In the genomic region with DNA sequence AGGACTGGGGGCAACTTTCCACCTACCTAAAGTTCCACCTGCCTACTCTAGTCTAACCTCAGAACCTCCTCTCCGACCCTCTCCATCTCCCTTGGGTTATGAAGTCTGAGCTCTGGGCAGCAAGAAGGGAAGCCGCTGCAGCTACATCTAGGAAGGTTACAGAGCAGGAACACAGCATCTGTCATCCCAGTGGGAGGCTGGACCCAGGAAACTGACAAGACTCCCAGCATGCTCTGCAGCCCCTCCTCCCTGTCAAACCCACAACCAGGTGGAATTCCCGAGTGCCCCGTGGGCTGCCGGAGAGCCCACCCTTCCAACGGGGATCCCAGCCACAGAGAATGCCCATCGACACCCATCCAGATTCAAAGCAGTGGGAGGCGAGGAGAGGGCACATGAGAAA, we compare ENCODE assay signal across 14 cellular contexts. TPM values are rescaled to one million over a fixed set of nuclear protein-coding genes. Genes with fewer than 3 reads are reported as not detected.
DNase-seq lines count a peak whose midpoint lies in the region; ATAC-seq and TF ChIP-seq lines count a peak whose summit lies in the region.
"Had no signal": no experiment of that assay in that cellular context is flagged by ENCODE, and none has a peak within 500 bp of the region (broad histone marks: within the 10 kb centered on the region; RNA-seq: fewer than 3 reads in every experiment).

No MANE protein-coding gene starts in this region.

- H3K36me3 Mint-ChIP-seq in activated B cell treated with CpG ODN at 0.5 μM for 24 hours (ENCODE audit: low read depth) (peaks cover 2% of the 10 kb centered on the region), nephron (ENCODE audit: low read depth) (no peaks in the 10 kb centered on the region)
- no peaks in the 10 kb centered on the region for H3K36me3 Mint-ChIP-seq in activated naive CD4-positive, alpha-beta T cell treated with anti-CD3 and anti-CD28 coated beads for 36 hours (ENCODE audit: low read depth)
- H3K36me3 Mint-ChIP-seq: naive B cell had no signal

- TF ChIP-seq EP300 in esophagus muscularis mucosa (IDR thresholded peaks at IDR 0.05): no peak

- 40% methylated on average over 8 of the region's 8 CpGs for WGBS in esophagus muscularis mucosa

- H3K36me3 ChIP-seq in esophagus muscularis mucosa: no peaks in the 10 kb centered on the region

- TF ChIP-seq POLR2A in esophagus muscularis mucosa (IDR thresholded peaks at IDR 0.05; ENCODE audit: low read depth): no peak

- ATAC-seq in activated B cell treated with CpG ODN at 0.5 μM for 24 hours (ENCODE audit: low read depth) (no peak), GM18907 (IDR thresholded peaks at IDR 0.05; ENCODE audit: unreplicated experiment) (no peak)
- ATAC-seq: stimulated activated naive CD8-positive, alpha-beta T cell treated with anti-CD3 and anti-CD28 coated beads, Interleukin-15, amount 100 ng/mL, for 72 hours had no signal

- POLR2A ChIA-PET in activated B cell treated with CpG ODN at 0.5 μM for 24 hours (lab: Charles Lee): no interaction called here

- H3K4me3 ChIP-seq in esophagus muscularis mucosa: no peak overlapping the region

- H3K27ac Mint-ChIP-seq in activated B cell treated with CpG ODN at 0.5 μM for 24 hours (no peak overlapping the region), nephron (no peak overlapping the region)
- H3K27ac Mint-ChIP-seq in activated naive CD4-positive, alpha-beta T cell treated with anti-CD3 and anti-CD28 coated beads for 36 hours: no peak overlapping the region
- H3K27ac Mint-ChIP-seq: activated CD4-positive, alpha-beta memory T cell treated with anti-CD3 and anti-CD28 coated beads, Interleukin-2, amount 10 ng/mL, durations not matched to agents 7 days and 5 days; naive B cell; stimulated activated naive CD8-positive, alpha-beta T cell treated with anti-CD3 and anti-CD28 coated beads, Interleukin-15, amount 100 ng/mL, for 72 hours had no signal

- H3K27me3 ChIP-seq in esophagus muscularis mucosa: peaks cover 0 to 71% (median 30%) of the 10 kb centered on the region in 4 donors

- TF ChIP-seq CTCF in activated B cell treated with CpG ODN at 0.5 μM for 24 hours (IDR thresholded peaks at IDR 0.05) (no peak), nephron (IDR thresholded peaks at IDR 0.05; ENCODE audit: unreplicated experiment in 3 of 3) (no peak), esophagus muscularis mucosa (IDR thresholded peaks at IDR 0.05) (no peak)

- no peaks in the 10 kb centered on the region for H3K9me3 ChIP-seq in esophagus muscularis mucosa

- intact Hi-C loops in activated B cell treated with CpG ODN at 0.5 μM for 24 hours (cut with micrococcal nuclease): loop anchor here (5.0 kb wide), 1 partner anchor 185 kb away; the partner anchor contains the start of gene FBXW8
- intact Hi-C loops in activated naive CD4-positive, alpha-beta T cell treated with anti-CD3 and anti-CD28 coated beads for 36 hours (cut with micrococcal nuclease): no loop called here
- intact Hi-C loops in esophagus muscularis mucosa (cut with DNase I): no loop called here

- no peak overlapping the region for H3K27ac ChIP-seq in esophagus muscularis mucosa (replicated peaks in 1 of 4)

- H3K27me3 Mint-ChIP-seq in activated B cell treated with CpG ODN at 0.5 μM for 24 hours (peaks cover 14% of the 10 kb centered on the region), nephron (ENCODE audit: low read depth) (peaks cover 83% of the 10 kb centered on the region)
- peaks cover 31% of the 10 kb centered on the region for H3K27me3 Mint-ChIP-seq in activated naive CD4-positive, alpha-beta T cell treated with anti-CD3 and anti-CD28 coated beads for 36 hours (ENCODE audit: low read depth)

- in situ Hi-C loops in G401 (cut with HindIII; ENCODE audit: low sequenced_read_pairs): no loop called here

- H3K4me1 Mint-ChIP-seq in activated B cell treated with CpG ODN at 0.5 μM for 24 hours (peaks cover 20% of the 10 kb centered on the region), nephron (peaks cover 13% of the 10 kb centered on the region)
- H3K4me1 Mint-ChIP-seq in activated naive CD4-positive, alpha-beta T cell treated with anti-CD3 and anti-CD28 coated beads for 36 hours (ENCODE audit: low read depth): peaks cover 10% of the 10 kb centered on the region

- CTCF ChIA-PET in activated B cell treated with CpG ODN at 0.5 μM for 24 hours (lab: Charles Lee): no interaction called here
- CTCF ChIA-PET in activated naive CD4-positive, alpha-beta T cell treated with anti-CD3 and anti-CD28 coated beads for 36 hours (lab: Charles Lee): interaction anchor here (0.8 kb wide), 1 partner anchor 9 kb away, joined by 3 read pairs; no protein-coding TSS in a partner anchor

- H3K4me3 Mint-ChIP-seq in activated B cell treated with CpG ODN at 0.5 μM for 24 hours (peak overlapping the region; percentile 0), nephron (peak overlapping the region; percentile 44 to 60 (median 55))
- no peak overlapping the region for H3K4me3 Mint-ChIP-seq in activated naive CD4-positive, alpha-beta T cell treated with anti-CD3 and anti-CD28 coated beads for 36 hours

- peaks cover 15 to 28% (median 21%) of the 10 kb centered on the region in 4 donors for H3K4me1 ChIP-seq in esophagus muscularis mucosa

- H3K9me3 Mint-ChIP-seq in activated B cell treated with CpG ODN at 0.5 μM for 24 hours (no peaks in the 10 kb centered on the region), nephron (no peaks in the 10 kb centered on the region)
- H3K9me3 Mint-ChIP-seq in activated naive CD4-positive, alpha-beta T cell treated with anti-CD3 and anti-CD28 coated beads for 36 hours: no peaks in the 10 kb centered on the region
- H3K9me3 Mint-ChIP-seq: activated CD4-positive, alpha-beta memory T cell treated with anti-CD3 and anti-CD28 coated beads, Interleukin-2, amount 10 ng/mL, durations not matched to agents 7 days and 5 days; stimulated activated naive CD8-positive, alpha-beta T cell treated with anti-CD3 and anti-CD28 coated beads, Interleukin-15, amount 100 ng/mL, for 72 hours had no signal

- DNase-seq in NCI-H510A treated with DMSO at 0.1 percent for 48 hours (lab: John Stamatoyannopoulos, UW): peak; percentile 73
- DNase-seq in NCI-H510A (lab: John Stamatoyannopoulos, UW): no peak
- peak; percentile 29 for DNase-seq in G401 (ENCODE audit: low spot score)
- no peak for DNase-seq in activated B cell treated with CpG ODN at 0.5 μM for 24 hours
- DNase-seq in activated naive CD4-positive, alpha-beta T cell treated with anti-CD3 and anti-CD28 coated beads for 36 hours: no peak
- no peak for DNase-seq in esophagus muscularis mucosa (ENCODE audit: extremely low spot score)
- DNase-seq: activated CD4-positive, alpha-beta memory T cell treated with anti-CD3 and anti-CD28 coated beads, Interleukin-2, amount 10 ng/mL, durations not matched to agents 7 days and 5 days; HCEC 1CT; KG1; naive B cell; NCI-H526 treated with DMSO at 0.1 percent for 48 hours; stimulated activated naive CD8-positive, alpha-beta T cell treated with anti-CD3 and anti-CD28 coated beads, Interleukin-15, amount 100 ng/mL, for 72 hours had no signal

RNA-seq across cellular contexts. Expression of gene TESC, which starts 2.1 kb away (rescaled TPM):
- total RNA-seq in G401 (2014; rRNA removed; shearing (Covaris generic)): 10.3 and 14.2 TPM in 2 replicates
- total RNA-seq in activated B cell treated with CpG ODN at 0.5 μM for 24 hours (32.9 and 34.4 TPM in 2 replicates), esophagus muscularis mucosa (1 to 10 TPM; 4.5 to 8.6 (median 6.6) TPM)
- 10 to 100 TPM; 13.4 to 14.7 TPM for total RNA-seq in activated naive CD4-positive, alpha-beta T cell treated with anti-CD3 and anti-CD28 coated beads for 36 hours

Comparison
In these comparisons a context has a peak if more than half of its experiments do, and no peak if none do; other contexts are left out.
1. DNase-seq: peak in NCI-H510A treated with DMSO at 0.1 percent for 48 hours (single experiment) and G401 (single experiment); none in NCI-H510A (single experiment), activated B cell treated with CpG ODN at 0.5 μM for 24 hours (single experiment), activated naive CD4-positive, alpha-beta T cell treated with anti-CD3 and anti-CD28 coated beads for 36 hours (single experiment) and esophagus muscularis mucosa (single experiment).